ENCODE assay signal across 1 cellular context in the genomic region with DNA sequence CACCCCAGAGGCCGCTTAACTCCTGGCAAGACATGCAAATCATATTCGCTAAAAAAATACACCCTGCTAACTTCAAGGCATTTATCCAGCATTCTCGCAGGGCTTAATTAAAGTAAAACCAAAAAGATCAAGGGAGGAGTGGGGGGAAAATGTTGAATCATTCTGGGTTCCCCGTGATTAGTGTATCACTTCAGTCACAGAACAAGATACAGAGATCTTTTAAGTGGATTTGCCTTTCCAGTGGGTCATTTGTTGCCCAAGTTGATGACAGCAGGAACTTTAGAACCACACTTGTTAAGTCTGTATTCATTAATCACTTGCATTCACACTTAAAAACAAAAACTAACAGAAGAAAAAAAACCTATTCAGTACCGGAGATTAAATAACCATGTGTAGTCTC.
TF ChIP-seq lines count a peak whose summit lies in the region.

No MANE protein-coding gene starts in this region.

TF ChIP-seq in K562, 482 proteins besides CTCF, POLR2A, EP300 and RAD21:
- TF ChIP-seq HLTF (IDR thresholded peaks at IDR 0.05), result no peak
- no peak for TF ChIP-seq PBX2 (CRISPR knock-in tag; IDR thresholded peaks at IDR 0.05; ENCODE audit: low read depth)
- peak; percentile 57; the same call in 1 of the 2 replicates for TF ChIP-seq PBX2 (tag; conservative IDR thresholded peaks at IDR 0.05; ENCODE audit: low read depth)
- no peak for TF ChIP-seq TAF7 (tag; IDR thresholded peaks at IDR 0.05)
